ENCODE assay signal across 24 cellular contexts in the genomic region with DNA sequence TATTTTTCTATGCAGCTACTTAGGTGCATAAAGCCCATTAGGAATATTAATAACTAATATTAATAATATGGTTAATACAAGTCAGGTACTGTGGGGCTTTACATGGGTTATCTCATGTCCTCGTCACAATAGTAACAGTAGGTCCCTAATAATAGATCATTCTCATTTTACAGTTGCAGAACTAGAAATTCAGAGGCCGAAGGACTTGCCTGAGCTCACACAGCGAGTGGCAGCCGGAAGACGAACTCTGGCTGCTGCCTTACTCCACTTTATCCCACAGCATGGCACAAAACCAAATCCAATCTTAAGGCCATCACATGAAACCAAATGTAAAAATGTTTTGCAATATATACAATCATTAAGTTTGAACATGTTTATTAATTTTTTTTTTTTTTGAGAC. TPM values are rescaled to one million over a fixed set of nuclear protein-coding genes. Genes with fewer than 3 reads are reported as not detected.
DNase-seq lines count a peak whose midpoint lies in the region; ATAC-seq, FAIRE-seq and TF ChIP-seq lines count a peak whose summit lies in the region.
"Had no signal": no experiment of that assay in that cellular context is flagged by ENCODE, and none has a peak within 500 bp of the region (broad histone marks: within the 10 kb centered on the region; RNA-seq: fewer than 3 reads in every experiment).

No MANE protein-coding gene starts in this region.

- H3K9me3 ChIP-seq in SU-DHL-6 (ENCODE audit: insufficient read depth, low read length) (no peaks in the 10 kb centered on the region), endodermal cell (ENCODE audit: control insufficient read depth, low read length) (no peaks in the 10 kb centered on the region)
- H3K9me3 ChIP-seq: BE2C, left lung, stomach, thyroid gland had no signal

- DNase-seq in natural killer cell = no peak
- DNase-seq in natural killer cell treated with Interleukin-12 subunit alpha and Interleukin-12 subunit beta and Interleukin-15 and Interleukin-18, amount 100 ng/mL, for 72 hours (ENCODE audit: low spot score) = no peak
- DNase-seq in endodermal cell = peak; percentile 17
- DNase-seq in GM12891 (ENCODE audit: insufficient read length, low spot score) = no peak
- no peak for DNase-seq in NCI-H524 (lab: John Stamatoyannopoulos, UW)
- no peak for DNase-seq in GM19239 (ENCODE audit: insufficient read length, low spot score)
- no peak for DNase-seq in chondrocyte (ENCODE audit: low spot score)
- DNase-seq: activated CD4-positive, alpha-beta T cell treated with anti-CD3 and anti-CD28 coated beads, Interleukin-2, amount 50 U/mL, for 4 hours; BE2C; DMS79; dorsolateral prefrontal cortex; left lung; NCI-H1092 treated with DMSO at 0.1 percent for 48 hours; NCI-H187 treated with DMSO at 0.1 percent for 48 hours; NCI-H524 treated with DMSO at 0.1 percent for 48 hours; SHP77; stomach; T1000; thyroid gland had no signal

- peak overlapping the region; percentile 92 for H3K4me2 ChIP-seq in SU-DHL-6 (ENCODE audit: low read depth, low read length, poor library complexity, severe bottlenecking)

- 96 to 97% methylated on average over 4 to 5 of the region's 5 CpGs for WGBS in endodermal cell (ENCODE audit: insufficient coverage in 1 of 2, insufficient read length in 1 of 2), 2 experiments

- H3K9me3 Mint-ChIP-seq in natural killer cell (no peaks in the 10 kb centered on the region), endodermal cell (no peaks in the 10 kb centered on the region), chondrocyte (ENCODE audit: low read depth) (no peaks in the 10 kb centered on the region)
- peaks cover 3% of the 10 kb centered on the region for H3K9me3 Mint-ChIP-seq in natural killer cell treated with Interleukin-12 subunit alpha and Interleukin-12 subunit beta and Interleukin-15 and Interleukin-18, amount 100 ng/mL, for 72 hours
- H3K9me3 Mint-ChIP-seq: activated naive CD8-positive, alpha-beta T cell treated with anti-CD3 and anti-CD28 coated beads, Interleukin-2, amount 10 ng/mL, durations not matched to agents 7 days and 5 days; activated T-helper 2 cell treated with anti-CD3 and anti-CD28 coated beads, Interferon-gamma antibody, Interleukin-2, Interleukin-4, amounts not matched to agents 10 μg/mL and 5 μg/mL and 100 μg/mL, durations not matched to agents 14 hours and 24 hours and 36 hours had no signal

- no peak overlapping the region for H2AFZ ChIP-seq in SU-DHL-6 (ENCODE audit: low read depth, low read length, severe bottlenecking)

- H3K36me3 Mint-ChIP-seq in natural killer cell (no peaks in the 10 kb centered on the region), endodermal cell (ENCODE audit: low read depth) (peaks cover 64% of the 10 kb centered on the region), chondrocyte (ENCODE audit: low read depth) (peaks cover 17% of the 10 kb centered on the region)
- peaks cover 10% of the 10 kb centered on the region for H3K36me3 Mint-ChIP-seq in natural killer cell treated with Interleukin-12 subunit alpha and Interleukin-12 subunit beta and Interleukin-15 and Interleukin-18, amount 100 ng/mL, for 72 hours

- H3K4me1 Mint-ChIP-seq in natural killer cell (peaks cover 59 to 64% of the 10 kb centered on the region in 2 donors), endodermal cell (peaks cover 11% of the 10 kb centered on the region), chondrocyte (ENCODE audit: low read depth) (peaks cover 36% of the 10 kb centered on the region)
- peaks cover 33 to 52% of the 10 kb centered on the region in 2 donors for H3K4me1 Mint-ChIP-seq in natural killer cell treated with Interleukin-12 subunit alpha and Interleukin-12 subunit beta and Interleukin-15 and Interleukin-18, amount 100 ng/mL, for 72 hours (ENCODE audit: low read depth in 2 of 2)

- H3K4me3 ChIP-seq in SU-DHL-6 (ENCODE audit: insufficient read depth, low read length, poor library complexity, severe bottlenecking) (peak overlapping the region; percentile 47), endodermal cell (ENCODE audit: low read length) (no peak overlapping the region)
- H3K4me3 ChIP-seq: dorsolateral prefrontal cortex, left lung, stomach, thyroid gland had no signal

- TF ChIP-seq CTCF in natural killer cell (IDR thresholded peaks at IDR 0.05) (no peak), SU-DHL-6 (IDR thresholded peaks at IDR 0.05; ENCODE audit: insufficient read depth, low read length, poor library complexity, severe bottlenecking) (no peak), endodermal cell (conservative IDR thresholded peaks at IDR 0.05) (no peak), chondrocyte (IDR thresholded peaks at IDR 0.05) (no peak)

- H3K4me3 Mint-ChIP-seq in natural killer cell (peak overlapping the region; percentile 21), endodermal cell (no peak overlapping the region), chondrocyte (ENCODE audit: unreplicated experiment) (no peak overlapping the region)
- H3K4me3 Mint-ChIP-seq in natural killer cell treated with Interleukin-12 subunit alpha and Interleukin-12 subunit beta and Interleukin-15 and Interleukin-18, amount 100 ng/mL, for 72 hours = no peak overlapping the region
- H3K4me3 Mint-ChIP-seq: WTC11 had no signal

- no peak for ATAC-seq in natural killer cell
- no peak for ATAC-seq in natural killer cell treated with Interleukin-12 subunit alpha and Interleukin-12 subunit beta and Interleukin-15 and Interleukin-18, amount 100 ng/mL, for 72 hours
- ATAC-seq: left lung, WTC11 had no signal

- peaks cover 96% of the 10 kb centered on the region for H3F3A ChIP-seq in SU-DHL-6 (ENCODE audit: insufficient read depth)

- TF ChIP-seq POLR2A in GM12891 (IDR thresholded peaks at IDR 0.05; ENCODE audit: low read depth, low read length) = no peak

- H3K27me3 ChIP-seq in SU-DHL-6 (ENCODE audit: low read length) (no peaks in the 10 kb centered on the region), endodermal cell (ENCODE audit: control insufficient read depth, insufficient read depth, low read length, poor library complexity, severe bottlenecking) (no peaks in the 10 kb centered on the region)
- H3K27me3 ChIP-seq: BE2C, dorsolateral prefrontal cortex, left lung, stomach, thyroid gland had no signal

- no peak for FAIRE-seq in GM12891 (lab: Jason Lieb, UNC)
- FAIRE-seq in GM19239 (lab: Jason Lieb, UNC) = no peak
- FAIRE-seq: H1 had no signal

- peaks cover 20% of the 10 kb centered on the region; the same call in 1 of the 2 replicates for H4K20me1 ChIP-seq in SU-DHL-6 (ENCODE audit: low read depth, low read length)

- H3K27ac Mint-ChIP-seq in natural killer cell (peak overlapping the region; percentile 90 to 92), endodermal cell (no peak overlapping the region), chondrocyte (ENCODE audit: unreplicated experiment) (no peak overlapping the region)
- H3K27ac Mint-ChIP-seq in natural killer cell treated with Interleukin-12 subunit alpha and Interleukin-12 subunit beta and Interleukin-15 and Interleukin-18, amount 100 ng/mL, for 72 hours = peak overlapping the region in 1 of 2 donors; percentile 78

- H3K36me3 ChIP-seq in SU-DHL-6 (ENCODE audit: low read length) (peaks cover 36% of the 10 kb centered on the region), endodermal cell (ENCODE audit: control insufficient read depth, insufficient read depth, low read length) (peaks cover 86% of the 10 kb centered on the region)
- H3K36me3 ChIP-seq: thyroid gland had no signal

- H3K27me3 Mint-ChIP-seq in natural killer cell (ENCODE audit: low read depth in 2 of 2) (no peaks in the 10 kb centered on the region), endodermal cell (ENCODE audit: insufficient read depth) (no peaks in the 10 kb centered on the region), chondrocyte (ENCODE audit: low read depth) (no peaks in the 10 kb centered on the region)
- H3K27me3 Mint-ChIP-seq in natural killer cell treated with Interleukin-12 subunit alpha and Interleukin-12 subunit beta and Interleukin-15 and Interleukin-18, amount 100 ng/mL, for 72 hours = no peaks in the 10 kb centered on the region
- H3K27me3 Mint-ChIP-seq: activated naive CD8-positive, alpha-beta T cell treated with anti-CD3 and anti-CD28 coated beads, Interleukin-2, amount 10 ng/mL, durations not matched to agents 7 days and 5 days had no signal

- H3K9ac ChIP-seq in SU-DHL-6 (ENCODE audit: low read length) (peak overlapping the region; percentile 42), endodermal cell (ENCODE audit: extremely low read depth, low read length, poor library complexity, severe bottlenecking) (no peak overlapping the region)

- intact Hi-C loops in natural killer cell (cut with micrococcal nuclease) = no loop called here

- no peaks in the 10 kb centered on the region for H3K9me2 ChIP-seq in SU-DHL-6 (replicated peaks; ENCODE audit: insufficient read depth, low read length)

- H3K27ac ChIP-seq in SU-DHL-6 (ENCODE audit: low read depth, low read length) (peak overlapping the region; percentile 92), endodermal cell (ENCODE audit: low read depth, low read length) (no peak overlapping the region)
- H3K27ac ChIP-seq: left lung, thyroid gland had no signal

- peaks cover 100% of the 10 kb centered on the region for H3K79me2 ChIP-seq in SU-DHL-6 (ENCODE audit: insufficient read depth, low read length)

- no peaks in the 10 kb centered on the region for H3K4me1 ChIP-seq in endodermal cell (ENCODE audit: control insufficient read depth, insufficient read depth, low read length)
- H3K4me1 ChIP-seq: BE2C had no signal

TF ChIP-seq in GM12891, 5 proteins besides CTCF, POLR2A, EP300 and RAD21:
- no peak for TF ChIP-seq PAX5 (IDR thresholded peaks at IDR 0.05; ENCODE audit: insufficient read depth, low read length, severe bottlenecking)
- TF ChIP-seq TAF1 (IDR thresholded peaks at IDR 0.05; ENCODE audit: low read depth, low read length) = no peak
- no peak for TF ChIP-seq POU2F2 (IDR thresholded peaks at IDR 0.05; ENCODE audit: low read depth, low read length)
- no peak for TF ChIP-seq POLR2AphosphoS5 (IDR thresholded peaks at IDR 0.05; ENCODE audit: low read depth, low read length)
- TF ChIP-seq SPI1 (IDR thresholded peaks at IDR 0.05; ENCODE audit: low read depth, low read length) = no peak

RNA-seq across cellular contexts. Expression of a gene that starts 13.6 kb away (rescaled TPM):
- 100 to 1,000 TPM; 151 to 165 (median 161) TPM for total RNA-seq in natural killer cell
- 10 to 100 TPM; 59.3 to 65.3 TPM for total RNA-seq in natural killer cell treated with Interleukin-12 subunit alpha and Interleukin-12 subunit beta and Interleukin-15 and Interleukin-18, amount 100 ng/mL, for 72 hours
- 10 to 100 TPM; 59.3 to 66.8 TPM for total RNA-seq in endodermal cell
- 59.5 TPM for polyA plus RNA-seq in endodermal cell (2013, experiment 1 of 2)
- 61.0 TPM for polyA plus RNA-seq in endodermal cell (2013, experiment 2 of 2)
- 19.4 TPM for polyA plus RNA-seq in GM12891 (2012; ENCODE audit: low read depth, missing spikeins)
- total RNA-seq in chondrocyte = 44.5 to 63.9 TPM (median 61.9 TPM) in 3 replicates

Comparison
In these comparisons a context has a peak if more than half of its experiments do, and no peak if none do; other contexts are left out.
1. H3K27ac Mint-ChIP-seq: peak in natural killer cell (2 of 2); none in endodermal cell (single experiment) and chondrocyte (single experiment).